Comparison of ENCODE assay signal across 31 cellular contexts in the genomic region with DNA sequence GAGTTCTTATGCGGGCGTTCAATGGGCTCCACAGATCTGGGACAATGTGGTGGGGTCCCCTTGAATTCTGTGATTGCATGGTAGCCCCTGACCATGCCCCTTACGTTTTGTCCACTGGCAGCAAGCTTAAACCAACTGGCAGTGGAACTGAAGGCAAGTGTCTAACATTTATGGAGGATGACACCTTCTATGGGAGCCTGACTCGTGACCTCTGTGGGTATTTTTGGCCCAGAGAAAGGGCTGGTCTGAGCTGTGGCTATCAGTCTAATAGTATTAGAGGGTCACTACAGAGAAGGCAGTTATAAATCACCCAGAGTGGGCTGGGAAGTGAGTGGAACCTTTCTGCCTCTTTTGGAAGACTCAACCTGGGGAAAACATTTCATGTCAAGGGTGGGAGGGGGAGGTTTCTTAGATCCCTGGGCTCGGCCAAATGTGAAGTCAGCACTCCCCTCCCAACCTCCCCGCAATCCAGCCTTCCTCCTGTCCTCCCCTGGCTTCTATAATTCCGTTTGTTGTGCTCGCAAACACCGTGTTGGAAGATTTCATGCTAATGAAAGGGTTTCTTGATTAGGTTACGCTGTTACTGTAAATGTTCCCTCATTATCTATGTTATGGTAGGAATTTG.
"Had no signal": no experiment of that assay in that cellular context is flagged by ENCODE, and none has a peak within 500 bp of the region (broad histone marks: within the 10 kb centered on the region; RNA-seq: fewer than 3 reads in every experiment).

No MANE protein-coding gene starts in this region.

- H3K27ac ChIP-seq: ascending aorta, brain microvascular endothelial cell, coronary artery, dorsolateral prefrontal cortex, gastrocnemius medialis, parathyroid adenoma, psoas muscle, sigmoid colon, tibial nerve, WERI-Rb-1 had no signal

- H3K36me3 ChIP-seq: ascending aorta, brain microvascular endothelial cell, gastrocnemius medialis, sigmoid colon, tibial nerve, WERI-Rb-1 had no signal

- H3K27me3 ChIP-seq: ascending aorta, brain microvascular endothelial cell, gastrocnemius medialis, sigmoid colon, tibial nerve had no signal

- H3K4me3 ChIP-seq: ascending aorta, coronary artery, gastrocnemius medialis, psoas muscle, sigmoid colon, smooth muscle cell, tibial nerve had no signal

- H2AFZ ChIP-seq: parathyroid adenoma had no signal

- H3K27ac Mint-ChIP-seq: activated CD4-positive, alpha-beta memory T cell treated with anti-CD3 and anti-CD28 coated beads for 36 hours; activated CD4-positive, alpha-beta T cell treated with anti-CD3 and anti-CD28 coated beads, Interleukin-2, amount 10 ng/mL, durations not matched to agents 24 days and 14 days; activated naive CD4-positive, alpha-beta T cell treated with anti-CD3 and anti-CD28 coated beads, Interleukin-2, amount 10 ng/mL, durations not matched to agents 7 days and 5 days; activated naive CD8-positive, alpha-beta T cell treated with anti-CD3 and anti-CD28 coated beads, Interleukin-2, amount 10 ng/mL, durations not matched to agents 7 days and 5 days; activated T-helper 1 cell treated with anti-CD3 and anti-CD28 coated beads, Interleukin-12 subunit alpha, Interleukin-12 subunit beta, Interleukin-2, Interleukin-4 antibody, amounts not matched to agents 30 ng/mL and 10 ng/mL and 1 ng/mL, durations not matched to agents 14 hours and 24 hours and 36 hours; naive thymus-derived CD4-positive, alpha-beta T cell; T-helper 1 cell treated with Interleukin-12 subunit alpha and Interleukin-12 subunit beta and Interleukin-4 antibody, amounts not matched to agents 30 μg/mL and 1 μg/mL, for 36 hours had no signal

- H3K4me2 ChIP-seq: smooth muscle cell had no signal

- DNase-seq: activated CD4-positive, alpha-beta memory T cell treated with anti-CD3 and anti-CD28 coated beads for 36 hours; activated CD4-positive, alpha-beta T cell treated with anti-CD3 and anti-CD28 coated beads, Interleukin-2, amount 10 ng/mL, durations not matched to agents 24 days and 14 days; activated CD4-positive, CD25-positive, alpha-beta regulatory T cell treated with anti-CD3 and anti-CD28 coated beads, Interleukin-2, amount 50 U/mL, for 72 hours; activated CD8-positive, alpha-beta memory T cell treated with anti-CD3 and anti-CD28 coated beads, Interleukin-2, amount 50 U/mL, for 4 hours; activated effector memory CD4-positive, alpha-beta T cell treated with anti-CD3 and anti-CD28 coated beads, Interleukin-2, amount 50 U/mL, for 16 hours; activated naive CD4-positive, alpha-beta T cell treated with anti-CD3 and anti-CD28 coated beads, Interleukin-2, amount 10 ng/mL, durations not matched to agents 7 days and 5 days; activated naive CD8-positive, alpha-beta T cell treated with anti-CD3 and anti-CD28 coated beads, Interleukin-2, amount 10 ng/mL, durations not matched to agents 7 days and 5 days; activated T-cell treated with anti-CD3 and anti-CD28 coated beads, Interleukin-2, amount 50 U/mL, for 1 hour; brain microvascular endothelial cell; effector memory CD4-positive, alpha-beta T cell; erythroblast; gastrocnemius medialis; glutamatergic neuron; left ventricle myocardium superior; naive thymus-derived CD4-positive, alpha-beta T cell; nucleus accumbens; psoas muscle; sigmoid colon; stimulated activated CD4-positive, alpha-beta T cell treated with anti-CD3 and anti-CD28 coated beads, Interleukin-15, amount 100 ng/mL, for 24 hours; stimulated activated CD4-positive, alpha-beta T cell treated with anti-CD3 and anti-CD28 coated beads, Interleukin-2, amount 100 ng/mL, for 24 hours; stimulated activated naive CD4-positive, alpha-beta T cell; T-helper 9 cell; WERI-Rb-1 had no signal

- H3K4me1 ChIP-seq: ascending aorta, gastrocnemius medialis, parathyroid adenoma, psoas muscle had no signal

- H3K4me3 Mint-ChIP-seq: activated CD4-positive, alpha-beta memory T cell treated with anti-CD3 and anti-CD28 coated beads for 36 hours; activated CD4-positive, alpha-beta T cell treated with anti-CD3 and anti-CD28 coated beads, Interleukin-2, amount 10 ng/mL, durations not matched to agents 24 days and 14 days; activated naive CD4-positive, alpha-beta T cell treated with anti-CD3 and anti-CD28 coated beads, Interleukin-2, amount 10 ng/mL, durations not matched to agents 7 days and 5 days; activated naive CD8-positive, alpha-beta T cell treated with anti-CD3 and anti-CD28 coated beads, Interleukin-2, amount 10 ng/mL, durations not matched to agents 7 days and 5 days; activated T-helper 1 cell treated with anti-CD3 and anti-CD28 coated beads, Interleukin-12 subunit alpha, Interleukin-12 subunit beta, Interleukin-2, Interleukin-4 antibody, amounts not matched to agents 30 ng/mL and 10 ng/mL and 1 ng/mL, durations not matched to agents 14 hours and 24 hours and 36 hours; naive thymus-derived CD4-positive, alpha-beta T cell; T-helper 1 cell treated with Interleukin-12 subunit alpha and Interleukin-12 subunit beta and Interleukin-4 antibody, amounts not matched to agents 30 μg/mL and 1 μg/mL, for 36 hours had no signal

- H3K36me3 Mint-ChIP-seq: activated CD4-positive, alpha-beta memory T cell treated with anti-CD3 and anti-CD28 coated beads for 36 hours; activated naive CD4-positive, alpha-beta T cell treated with anti-CD3 and anti-CD28 coated beads, Interleukin-2, amount 10 ng/mL, durations not matched to agents 7 days and 5 days; activated naive CD8-positive, alpha-beta T cell treated with anti-CD3 and anti-CD28 coated beads, Interleukin-2, amount 10 ng/mL, durations not matched to agents 7 days and 5 days; naive thymus-derived CD4-positive, alpha-beta T cell had no signal

- H3K9ac ChIP-seq: parathyroid adenoma had no signal

- H3K79me2 ChIP-seq: parathyroid adenoma had no signal

- H3K27me3 Mint-ChIP-seq: activated CD4-positive, alpha-beta memory T cell treated with anti-CD3 and anti-CD28 coated beads for 36 hours had no signal

- H3K9me3 ChIP-seq: ascending aorta, gastrocnemius medialis, psoas muscle, sigmoid colon, tibial nerve had no signal

- H3K9me3 Mint-ChIP-seq: activated CD4-positive, alpha-beta memory T cell treated with anti-CD3 and anti-CD28 coated beads for 36 hours; activated CD4-positive, alpha-beta T cell treated with anti-CD3 and anti-CD28 coated beads, Interleukin-2, amount 10 ng/mL, durations not matched to agents 24 days and 14 days; activated naive CD4-positive, alpha-beta T cell treated with anti-CD3 and anti-CD28 coated beads, Interleukin-2, amount 10 ng/mL, durations not matched to agents 7 days and 5 days; activated naive CD8-positive, alpha-beta T cell treated with anti-CD3 and anti-CD28 coated beads, Interleukin-2, amount 10 ng/mL, durations not matched to agents 7 days and 5 days; activated T-helper 1 cell treated with anti-CD3 and anti-CD28 coated beads, Interleukin-12 subunit alpha, Interleukin-12 subunit beta, Interleukin-2, Interleukin-4 antibody, amounts not matched to agents 30 ng/mL and 10 ng/mL and 1 ng/mL, durations not matched to agents 14 hours and 24 hours and 36 hours; naive thymus-derived CD4-positive, alpha-beta T cell; T-helper 1 cell treated with Interleukin-12 subunit alpha and Interleukin-12 subunit beta and Interleukin-4 antibody, amounts not matched to agents 30 μg/mL and 1 μg/mL, for 36 hours had no signal

- ATAC-seq: left ventricle myocardium superior; naive thymus-derived CD4-positive, alpha-beta T cell had no signal
